In genomic region chr10:68564712-68565111, GRCh38 we compare ENCODE assay signal across 1 cellular context.
TF ChIP-seq lines count a peak whose summit lies in the region.

No MANE protein-coding gene starts in this region.

TF ChIP-seq in GM23338, 12 proteins besides CTCF, POLR2A, EP300 and RAD21:
- TF ChIP-seq ZNF462 (CRISPR knock-in tag; IDR thresholded peaks at IDR 0.05): no peak
- no peak for TF ChIP-seq POLR2AphosphoS5 (IDR thresholded peaks at IDR 0.05; ENCODE audit: low read depth)
- TF ChIP-seq EZH2phosphoT487 (IDR thresholded peaks at IDR 0.05; ENCODE audit: unreplicated experiment): no peak
- no peak for TF ChIP-seq REST (IDR thresholded peaks at IDR 0.05; ENCODE audit: unreplicated experiment)
- no peak for TF ChIP-seq EZH2 (IDR thresholded peaks at IDR 0.05; ENCODE audit: low read depth, unreplicated experiment)
- no peak for TF ChIP-seq NANOG (IDR thresholded peaks at IDR 0.05; ENCODE audit: borderline replicate concordance)
- TF ChIP-seq JUNB (IDR thresholded peaks at IDR 0.05; ENCODE audit: unreplicated experiment): no peak
- TF ChIP-seq STAT1 (IDR thresholded peaks at IDR 0.05; ENCODE audit: unreplicated experiment): no peak
- TF ChIP-seq ETS1 (IDR thresholded peaks at IDR 0.05): no peak
- TF ChIP-seq ZNF331 (CRISPR knock-in tag; IDR thresholded peaks at IDR 0.05; ENCODE audit: low read depth): no peak
- TF ChIP-seq CREB1 (CRISPR knock-in tag; IDR thresholded peaks at IDR 0.05; ENCODE audit: low read depth): no peak
- no peak for TF ChIP-seq ZNF114 (CRISPR knock-in tag; IDR thresholded peaks at IDR 0.05)
TF ChIP-seq in GM23338: peak in this region for 0.
